1 cellular context compared by ENCODE assay signal in the genomic region with DNA sequence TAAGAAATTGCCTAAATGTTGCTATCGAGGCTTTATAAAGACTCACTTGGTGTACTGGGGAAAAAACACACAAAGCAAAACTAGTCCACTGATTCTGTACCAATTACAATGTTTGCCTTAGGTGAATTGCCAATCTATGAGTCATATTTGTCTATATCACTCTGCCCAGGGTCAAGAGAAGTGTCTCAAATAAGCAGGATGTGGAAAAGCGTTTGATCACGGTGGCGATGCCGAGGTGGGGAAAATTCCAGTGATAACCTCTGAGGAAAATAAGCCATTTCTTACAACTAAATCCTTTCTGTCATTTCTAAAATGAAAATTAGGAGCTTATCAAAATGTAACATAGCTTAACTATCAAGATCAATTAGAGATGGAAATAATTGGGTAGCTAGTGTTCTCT.
TF ChIP-seq lines count a peak whose summit lies in the region.

No MANE protein-coding gene starts in this region.

TF ChIP-seq in HCT116, 20 proteins besides CTCF, POLR2A, EP300 and RAD21 (continued from another document):
- TF ChIP-seq POLR2AphosphoS5 (IDR thresholded peaks at IDR 0.05; ENCODE audit: low read depth, low read length) (no peak), ELF1 (IDR thresholded peaks at IDR 0.05; ENCODE audit: borderline replicate concordance, low read depth) (no peak)
TF ChIP-seq in HCT116: peak in this region for 4.
